In genomic region chr19:38834104-38834490, GRCh38 we compare ENCODE assay signal across 16 cellular contexts. TPM values are rescaled to one million over a fixed set of nuclear protein-coding genes. Genes with fewer than 3 reads are reported as not detected.
A peak's percentile ranks its signal among the peaks of the same experiment; 100 is the strongest.
DNase-seq lines count a peak whose midpoint lies in the region; ATAC-seq and TF ChIP-seq lines count a peak whose summit lies in the region.
"Had no signal": no experiment of that assay in that cellular context is flagged by ENCODE, and none has a peak within 500 bp of the region (broad histone marks: within the 10 kb centered on the region; RNA-seq: fewer than 3 reads in every experiment).

No MANE protein-coding gene starts in this region.

- peaks cover 53% of the 10 kb centered on the region for H3K36me3 Mint-ChIP-seq in activated CD4-positive, alpha-beta T cell treated with anti-CD3 and anti-CD28 coated beads for 36 hours (ENCODE audit: low read depth)

- H3K4me1 ChIP-seq in esophagus muscularis mucosa (peaks cover 21 to 65% (median 49%) of the 10 kb centered on the region in 4 donors), skeletal muscle tissue (ENCODE audit: control insufficient read depth in 3 of 3, insufficient read depth in 3 of 3, low read length in 3 of 3) (peaks cover 51 to 71% (median 60%) of the 10 kb centered on the region in 3 donors)

- POLR2A ChIA-PET in activated CD4-positive, alpha-beta T cell treated with anti-CD3 and anti-CD28 coated beads for 36 hours (lab: Charles Lee), result interaction anchor here (0.7 to 1.4 kb wide), 2 partner anchors 8 to 10 kb away, joined by 4 to 9 read pairs; no protein-coding TSS in a partner anchor

- CTCF ChIA-PET in activated CD4-positive, alpha-beta T cell treated with anti-CD3 and anti-CD28 coated beads for 36 hours (lab: Charles Lee), result interaction anchor here (0.9 to 1.9 kb wide), 4 partner anchors 10 to 96 kb away, joined by 3 to 6 read pairs (median 4); partner anchors contain the start of genes MRPS12 and SARS2

- H3K27me3 Mint-ChIP-seq in activated CD4-positive, alpha-beta T cell treated with anti-CD3 and anti-CD28 coated beads for 36 hours, result no peaks in the 10 kb centered on the region

- H3K9ac ChIP-seq in skeletal muscle tissue (ENCODE audit: low read depth in 1 of 3, low read length in 3 of 3), result no peak overlapping the region

- no peak overlapping the region for H3K4me3 ChIP-seq in esophagus muscularis mucosa
- H3K4me3 ChIP-seq in skeletal muscle tissue (ENCODE audit: low read length in 3 of 3), result no peak overlapping the region
- H3K4me3 ChIP-seq: tibial artery had no signal

- H3K27ac ChIP-seq in esophagus muscularis mucosa (replicated peaks in 1 of 4), result peak overlapping the region in 3 of 4 donors; percentile 54 to 93 (median 93)
- peak overlapping the region; percentile 92 for H3K27ac ChIP-seq in skeletal muscle tissue (ENCODE audit: low read depth, low read length)
- H3K27ac ChIP-seq: foreskin keratinocyte, HL-60 had no signal

- H3K4me1 Mint-ChIP-seq in activated CD4-positive, alpha-beta T cell treated with anti-CD3 and anti-CD28 coated beads for 36 hours, result peaks cover 32% of the 10 kb centered on the region

- TF ChIP-seq POLR2A in esophagus muscularis mucosa (IDR thresholded peaks at IDR 0.05; ENCODE audit: low read depth), result no peak

- ATAC-seq in activated CD4-positive, alpha-beta T cell treated with anti-CD3 and anti-CD28 coated beads for 36 hours, result no peak
- ATAC-seq in GM21423 (IDR thresholded peaks at IDR 0.05; ENCODE audit: unreplicated experiment), result no peak
- no peak for ATAC-seq in GM19023 (IDR thresholded peaks at IDR 0.05; ENCODE audit: unreplicated experiment)
- ATAC-seq: foreskin keratinocyte, SK-N-SH treated with all-trans-retinoic acid at 6 μM for 48 hours had no signal

- TF ChIP-seq CTCF in esophagus muscularis mucosa (IDR thresholded peaks at IDR 0.05), result no peak

- peaks cover 33 to 55% (median 54%) of the 10 kb centered on the region in 4 donors for H3K36me3 ChIP-seq in esophagus muscularis mucosa
- H3K36me3 ChIP-seq in skeletal muscle tissue (ENCODE audit: control insufficient read depth in 3 of 3, insufficient read depth in 3 of 3, low read length in 3 of 3), result peaks cover 33 to 35% (median 34%) of the 10 kb centered on the region in 3 donors

- H3K9me3 ChIP-seq in esophagus muscularis mucosa, result no peaks in the 10 kb centered on the region
- H3K9me3 ChIP-seq in skeletal muscle tissue (ENCODE audit: control insufficient read depth in 3 of 3, low read length in 3 of 3), result no peaks in the 10 kb centered on the region
- H3K9me3 ChIP-seq: tibial artery had no signal

- H3K27ac Mint-ChIP-seq in activated CD4-positive, alpha-beta T cell treated with anti-CD3 and anti-CD28 coated beads for 36 hours, result peak overlapping the region; percentile 61

- intact Hi-C loops in activated CD4-positive, alpha-beta T cell treated with anti-CD3 and anti-CD28 coated beads for 36 hours (cut with DNase I, micrococcal nuclease), result loop anchor here in 1 of 2 experiments (5.0 kb wide), 2 partner anchors 447 to 572 kb away; partner anchors contain the start of genes GGN, SPINT2 and SPRED3
- intact Hi-C loops in esophagus muscularis mucosa (cut with DNase I), result loop anchor here (10.0 kb wide), 1 partner anchor 199 kb away; no protein-coding TSS in a partner anchor

- no peaks in the 10 kb centered on the region for H3K27me3 ChIP-seq in esophagus muscularis mucosa
- no peaks in the 10 kb centered on the region for H3K27me3 ChIP-seq in skeletal muscle tissue (ENCODE audit: control insufficient read depth in 3 of 3, insufficient read depth in 3 of 3, low read length in 3 of 3)
- H3K27me3 ChIP-seq: foreskin keratinocyte, tibial artery had no signal

- no peaks in the 10 kb centered on the region for H3K9me3 Mint-ChIP-seq in activated CD4-positive, alpha-beta T cell treated with anti-CD3 and anti-CD28 coated beads for 36 hours (ENCODE audit: low read depth)
- H3K9me3 Mint-ChIP-seq: CD8-positive, alpha-beta memory T cell had no signal

- DNase-seq in activated CD4-positive, alpha-beta T cell treated with anti-CD3 and anti-CD28 coated beads for 36 hours, result no peak
- DNase-seq in activated CD4-positive, alpha-beta T cell treated with anti-CD3 and anti-CD28 coated beads for 1 hour, result no peak
- no peak for DNase-seq in esophagus muscularis mucosa (ENCODE audit: extremely low spot score)
- DNase-seq: activated T-cell treated with anti-CD3 and anti-CD28 coated beads, Interleukin-2, amount 50 U/mL, for 48 hours; CD8-positive, alpha-beta memory T cell; foreskin keratinocyte; GF-D8; midbrain; MM.1S; NCI-H2107; tibial artery had no signal

- no peak overlapping the region for H3K4me3 Mint-ChIP-seq in activated CD4-positive, alpha-beta T cell treated with anti-CD3 and anti-CD28 coated beads for 36 hours

- TF ChIP-seq EP300 in esophagus muscularis mucosa (IDR thresholded peaks at IDR 0.05), result no peak

- 91% methylated on average over 4 of the region's 4 CpGs for WGBS in esophagus muscularis mucosa

RNA-seq across cellular contexts. Expression of gene ECH1, which starts 2.5 kb away (rescaled TPM):
- total RNA-seq in activated CD4-positive, alpha-beta T cell treated with anti-CD3 and anti-CD28 coated beads for 36 hours, result 100 to 1,000 TPM; 114 to 154 TPM
- 100 to 1,000 TPM; 117 to 188 (median 155) TPM for total RNA-seq in esophagus muscularis mucosa
- total RNA-seq in skeletal muscle tissue, result 36.5 TPM

RNA-seq across cellular contexts. Expression of gene HNRNPL, which starts 15.7 kb away (rescaled TPM):
- total RNA-seq in activated CD4-positive, alpha-beta T cell treated with anti-CD3 and anti-CD28 coated beads for 36 hours, result 100 to 1,000 TPM; 714 to 722 TPM
- total RNA-seq in esophagus muscularis mucosa, result 100 to 1,000 TPM; 126 to 202 (median 180) TPM
- 195 TPM for total RNA-seq in skeletal muscle tissue

RNA-seq across cellular contexts. Expression of gene LGALS4, which starts 21.4 kb away (rescaled TPM):
- total RNA-seq in activated CD4-positive, alpha-beta T cell treated with anti-CD3 and anti-CD28 coated beads for 36 hours, result 1 to 10 TPM in 1 of 2 experiments, under 1 TPM in 1; 0.59 to 1.1 TPM
- 1 to 10 TPM in 1 of 4 donors, under 1 TPM in 2, not detected in 1; 0.42 to 2.9 (median 0.50) TPM for total RNA-seq in esophagus muscularis mucosa
- total RNA-seq in skeletal muscle tissue, result not detected
- total RNA-seq: foreskin keratinocyte had no signal

RNA-seq across cellular contexts. Expression of gene RINL, which starts 44.0 kb away (rescaled TPM):
- total RNA-seq in activated CD4-positive, alpha-beta T cell treated with anti-CD3 and anti-CD28 coated beads for 36 hours, result 10 to 100 TPM; 85.8 to 90.3 TPM
- total RNA-seq in esophagus muscularis mucosa, result 10 to 100 TPM in 1 of 4 donors, 1 to 10 TPM in 3; 4.6 to 10.4 (median 6.6) TPM
- 3.7 TPM for total RNA-seq in skeletal muscle tissue

RNA-seq across cellular contexts. Expression of gene LGALS7B, which starts 45.1 kb away (rescaled TPM):
- total RNA-seq in activated CD4-positive, alpha-beta T cell treated with anti-CD3 and anti-CD28 coated beads for 36 hours, result not detected
- not detected for total RNA-seq in esophagus muscularis mucosa
- total RNA-seq in skeletal muscle tissue, result not detected
- total RNA-seq: CD8-positive, alpha-beta memory T cell had no signal
